In the genomic region with DNA sequence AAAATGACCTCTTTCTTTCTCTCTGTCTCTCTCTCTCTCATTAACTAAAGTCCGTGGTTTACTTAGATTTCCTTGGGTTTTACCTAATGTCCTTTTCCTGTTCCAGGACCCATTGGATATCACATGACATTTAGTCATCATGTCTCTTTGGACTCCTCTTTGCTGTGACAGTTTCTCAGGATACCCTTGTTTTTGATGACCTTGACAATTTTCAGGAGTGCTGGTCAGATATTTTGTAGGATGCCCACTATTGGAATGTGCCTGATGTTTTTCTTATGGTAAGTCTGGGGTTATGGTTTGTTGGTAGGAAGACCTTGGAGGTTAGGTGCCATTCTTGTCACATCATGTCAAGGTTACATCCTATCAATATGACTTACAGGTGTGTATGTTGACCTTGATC, we compare ENCODE assay signal across 8 cellular contexts.
"Had no signal": no experiment of that assay in that cellular context is flagged by ENCODE, and none has a peak within 500 bp of the region (broad histone marks: within the 10 kb centered on the region; RNA-seq: fewer than 3 reads in every experiment).

No MANE protein-coding gene starts in this region.

- ATAC-seq: GM12878 had no signal

- H3K4me3 ChIP-seq: GM12878 had no signal

- FAIRE-seq: G401.6, GM12878, GM12891, GM12892, GM18507, GM19239 had no signal

- DNase-seq: GDM1, GF-D8 had no signal
